Comparison of ENCODE assay signal across 11 cellular contexts in the genomic region with DNA sequence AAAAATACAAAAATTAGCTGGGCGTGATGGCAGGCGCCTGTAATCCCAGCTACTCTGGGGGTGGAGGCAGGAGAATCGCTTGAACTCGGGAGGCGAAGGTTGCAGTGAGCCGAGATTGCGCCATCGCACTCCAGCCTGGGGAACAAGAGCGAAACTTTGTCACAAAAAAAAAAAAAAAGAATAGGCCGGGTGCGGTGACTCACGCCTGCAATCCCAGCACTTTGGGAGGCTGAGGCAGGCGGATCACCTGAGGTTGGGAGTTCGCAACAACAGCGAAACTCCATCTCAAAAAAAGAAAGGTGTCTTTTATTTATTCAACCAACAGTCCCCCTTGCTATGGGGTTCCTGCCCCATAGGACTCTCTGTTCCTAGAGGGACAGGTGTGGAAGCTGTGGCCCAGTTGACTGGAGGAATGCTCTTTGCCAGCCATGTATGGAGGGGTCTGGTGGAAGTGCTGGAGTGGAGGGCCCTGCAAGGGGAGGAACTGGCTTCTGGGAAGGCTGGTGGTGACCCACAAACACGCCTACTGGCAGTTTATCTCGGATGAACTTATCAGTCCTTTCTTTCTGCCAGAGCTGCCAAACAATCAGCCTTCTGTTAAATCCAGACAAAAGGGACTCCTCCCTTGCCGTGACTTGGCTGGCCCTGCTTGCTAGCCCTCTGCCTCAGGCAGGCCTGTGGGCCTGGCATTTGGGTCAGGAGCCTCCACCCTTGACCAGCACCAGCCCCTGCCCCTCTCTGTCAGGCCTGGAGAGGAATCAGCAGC. TPM values are rescaled to one million over a fixed set of nuclear protein-coding genes. Genes with fewer than 3 reads are reported as not detected.
DNase-seq lines count a peak whose midpoint lies in the region; ATAC-seq and TF ChIP-seq lines count a peak whose summit lies in the region.
"Had no signal": no experiment of that assay in that cellular context is flagged by ENCODE, and none has a peak within 500 bp of the region (broad histone marks: within the 10 kb centered on the region; RNA-seq: fewer than 3 reads in every experiment).

No MANE protein-coding gene starts in this region.

- TF ChIP-seq POLR2A in erythroblast (IDR thresholded peaks at IDR 0.05; ENCODE audit: low read length), result no peak

- peak overlapping the region in 1 of 11 experiments; percentile 32; a peak in 2 of 22 replicates for H3K9ac ChIP-seq in BLaER1 treated with 17β-estradiol and CSF1 and Interleukin-3, amounts not matched to agents 10 nM and 100 nM
- no peak overlapping the region for H3K9ac ChIP-seq in neural progenitor cell

- no peak for TF ChIP-seq CTCF in neural progenitor cell (IDR thresholded peaks at IDR 0.05)

- ATAC-seq in HG03378 (IDR thresholded peaks at IDR 0.05; ENCODE audit: unreplicated experiment), result no peak
- ATAC-seq: activated CD4-positive, CD25-positive, alpha-beta regulatory T cell treated with anti-CD3 and anti-CD28 coated beads, Interleukin-2, amount 50 U/mL, for 24 hours had no signal

- peaks cover 8 to 21% (median 19%) of the 10 kb centered on the region in 10 experiments for H3K4me1 ChIP-seq in BLaER1 treated with 17β-estradiol and CSF1 and Interleukin-3, amounts not matched to agents 10 nM and 100 nM
- H3K4me1 ChIP-seq in neural progenitor cell, result peaks cover 50% of the 10 kb centered on the region

- H3K4me3 ChIP-seq in BLaER1 treated with 17β-estradiol and CSF1 and Interleukin-3, amounts not matched to agents 10 nM and 100 nM, result no peak overlapping the region
- H3K4me3 ChIP-seq in neural progenitor cell, result no peak overlapping the region

- no peaks in the 10 kb centered on the region for H3K79me2 ChIP-seq in neural progenitor cell (ENCODE audit: low read depth)

- no peaks in the 10 kb centered on the region for H3K27me3 ChIP-seq in BLaER1 treated with 17β-estradiol and CSF1 and Interleukin-3, amounts not matched to agents 10 nM and 100 nM
- H3K27me3 ChIP-seq in neural progenitor cell, result no peaks in the 10 kb centered on the region

- H3F3A ChIP-seq in neural progenitor cell (ENCODE audit: low read depth), result peaks cover 70% of the 10 kb centered on the region

- peak overlapping the region in 6 of 11 experiments; percentile 10 to 34 (median 22); a peak in 5 of 22 replicates for H3K4me2 ChIP-seq in BLaER1 treated with 17β-estradiol and CSF1 and Interleukin-3, amounts not matched to agents 10 nM and 100 nM
- H3K4me2 ChIP-seq in neural progenitor cell, result peak overlapping the region; percentile 23

- peaks cover 9% of the 10 kb centered on the region for H3K27me3 Mint-ChIP-seq in neural progenitor cell (ENCODE audit: insufficient read depth, low read depth)
- H3K27me3 Mint-ChIP-seq: activated naive CD4-positive, alpha-beta T cell treated with anti-CD3 and anti-CD28 coated beads, Interleukin-2, amount 50 U/mL, for 24 hours had no signal

- H3K9me3 Mint-ChIP-seq in neural progenitor cell, result no peaks in the 10 kb centered on the region
- H3K9me3 Mint-ChIP-seq: activated naive CD4-positive, alpha-beta T cell treated with anti-CD3 and anti-CD28 coated beads, Interleukin-2, amount 50 U/mL, for 24 hours had no signal

- H3K9me3 ChIP-seq in BLaER1 treated with 17β-estradiol and CSF1 and Interleukin-3, amounts not matched to agents 10 nM and 100 nM (replicated peaks in 1 of 11), result no peaks in the 10 kb centered on the region
- no peaks in the 10 kb centered on the region for H3K9me3 ChIP-seq in neural progenitor cell (ENCODE audit: low read depth)

- H3K36me3 Mint-ChIP-seq in neural progenitor cell, result no peaks in the 10 kb centered on the region
- H3K36me3 Mint-ChIP-seq: activated naive CD4-positive, alpha-beta T cell treated with anti-CD3 and anti-CD28 coated beads, Interleukin-2, amount 50 U/mL, for 24 hours had no signal

- H3K27ac Mint-ChIP-seq in neural progenitor cell, result no peak overlapping the region
- H3K27ac Mint-ChIP-seq: activated naive CD4-positive, alpha-beta T cell treated with anti-CD3 and anti-CD28 coated beads, Interleukin-2, amount 50 U/mL, for 24 hours had no signal

- H3K4me1 Mint-ChIP-seq in neural progenitor cell, result peaks cover 37% of the 10 kb centered on the region

- H3K36me3 ChIP-seq in BLaER1 treated with 17β-estradiol and CSF1 and Interleukin-3, amounts not matched to agents 10 nM and 100 nM, result no peaks in the 10 kb centered on the region
- no peaks in the 10 kb centered on the region for H3K36me3 ChIP-seq in neural progenitor cell

- H3K4me3 Mint-ChIP-seq in neural progenitor cell, result no peak overlapping the region
- H3K4me3 Mint-ChIP-seq: activated naive CD4-positive, alpha-beta T cell treated with anti-CD3 and anti-CD28 coated beads, Interleukin-2, amount 50 U/mL, for 24 hours had no signal

- peaks cover 0 to 1% (median 0%) of the 10 kb centered on the region in 11 experiments; a peak in 4 of 22 replicates for H4K20me1 ChIP-seq in BLaER1 treated with 17β-estradiol and CSF1 and Interleukin-3, amounts not matched to agents 10 nM and 100 nM
- no peaks in the 10 kb centered on the region for H4K20me1 ChIP-seq in neural progenitor cell (ENCODE audit: low read depth)

- H2AFZ ChIP-seq in neural progenitor cell (replicated peaks), result peak overlapping the region; percentile 84

- H3K27ac ChIP-seq in BLaER1 treated with 17β-estradiol and CSF1 and Interleukin-3, amounts not matched to agents 10 nM and 100 nM, result peak overlapping the region in 1 of 11 experiments; percentile 16; a peak in 1 of 22 replicates
- H3K27ac ChIP-seq in neural progenitor cell, result peak overlapping the region; percentile 69

- DNase-seq in OCI-M1 (lab: John Stamatoyannopoulos, UW) (peak; percentile 83), erythroblast (lab: John Stamatoyannopoulos, UW) (peak; percentile 70 to 90), neural progenitor cell (ENCODE audit: low spot score) (peak; percentile 37), HCEC 1CT (no peak), SHP77 treated with DMSO at 0.1 percent for 48 hours (lab: John Stamatoyannopoulos, UW) (no peak)
- DNase-seq in stimulated activated naive CD4-positive, alpha-beta T cell (lab: John Stamatoyannopoulos, UW), result no peak
- DNase-seq: MM.1S had no signal

RNA-seq across cellular contexts. Expression of a gene that starts 4.6 kb away (rescaled TPM):
- total RNA-seq in neural progenitor cell (ENCODE audit: low replicate concordance), result 67.5 and 94.5 TPM in 2 replicates

RNA-seq across cellular contexts. Expression of a gene that starts 36.3 kb away (rescaled TPM):
- total RNA-seq in neural progenitor cell (ENCODE audit: low replicate concordance), result 6.6 and 12.4 TPM in 2 replicates

RNA-seq across cellular contexts. Expression of a gene that starts 43.2 kb away (rescaled TPM):
- total RNA-seq in neural progenitor cell (ENCODE audit: low replicate concordance), result 35.4 and 46.0 TPM in 2 replicates

RNA-seq across cellular contexts. Expression of a gene that starts 53.2 kb away (rescaled TPM):
- 1.4 and 5.2 TPM in 2 replicates for total RNA-seq in neural progenitor cell (ENCODE audit: low replicate concordance)

RNA-seq across cellular contexts. Expression of a gene that starts 53.7 kb away (rescaled TPM):
- total RNA-seq in neural progenitor cell (ENCODE audit: low replicate concordance), result 449 and 460 TPM in 2 replicates

Comparison
In these comparisons a context has a peak if more than half of its experiments do, and no peak if none do; other contexts are left out.
1. DNase-seq: peak in OCI-M1 (single experiment), erythroblast (2 of 2) and neural progenitor cell (single experiment); none in stimulated activated naive CD4-positive, alpha-beta T cell (0 of 6), HCEC 1CT (single experiment) and SHP77 treated with DMSO at 0.1 percent for 48 hours (single experiment).